ENCODE assay signal across 1 cellular context in genomic region chr20:32191422-32191821, GRCh38.
TF ChIP-seq lines count a peak whose summit lies in the region.

No MANE protein-coding gene starts in this region.

TF ChIP-seq in GM12878, 131 proteins besides CTCF, POLR2A, EP300 and RAD21:
- TF ChIP-seq CHD4 (IDR thresholded peaks at IDR 0.05): no peak
- 0 out of 2 replicates have a peak, but pooled peaks have one; percentile 33 for TF ChIP-seq POLR2AphosphoS5 (IDR thresholded peaks at IDR 0.05; ENCODE audit: low read length)
- no peak for TF ChIP-seq SREBF1 (IDR thresholded peaks at IDR 0.05; ENCODE audit: low read length)
TF ChIP-seq in GM12878: peak in this region for 1.
